26 cellular contexts compared by ENCODE assay signal in genomic region chr2:21781962-21782361, GRCh38.
"Had no signal": no experiment of that assay in that cellular context is flagged by ENCODE, and none has a peak within 500 bp of the region (broad histone marks: within the 10 kb centered on the region; RNA-seq: fewer than 3 reads in every experiment).

No MANE protein-coding gene starts in this region.

- H3K9ac ChIP-seq: KMS-11 had no signal

- H3K27ac ChIP-seq: KMS-11, PC-9, RWPE1, SJCRH30, SK-N-MC had no signal

- H2AFZ ChIP-seq: PC-9 had no signal

- H3K9me3 ChIP-seq: SJCRH30 had no signal

- DNase-seq: Karpas-422, KBM-7, MM.1S, MV-4-11, NCI-H1092, NCI-H1105, NCI-H1417 treated with DMSO at 0.1 percent for 48 hours, NCI-H1436 treated with DMSO at 0.1 percent for 48 hours, NCI-H1694 treated with DMSO at 0.1 percent for 48 hours, NCI-H187 treated with DMSO at 0.1 percent for 48 hours, NCI-H2029, NCI-H2081, NCI-H2171 treated with DMSO at 0.1 percent for 48 hours, NCI-H2227 treated with DMSO at 0.1 percent for 48 hours, NCI-H446, NCI-H524 treated with DMSO at 0.1 percent for 48 hours, NCI-H526 treated with DMSO at 0.1 percent for 48 hours, NCI-H774, PC-9, SHP77, SIG-M5, SJCRH30, T-cell had no signal

- H3K36me3 ChIP-seq: SJCRH30 had no signal

- H3K4me3 ChIP-seq: PC-9, SJCRH30, SK-N-MC had no signal

- H3K4me2 ChIP-seq: KMS-11, PC-9 had no signal
